In genomic region chr9:89484475-89485404, GRCh38 we compare ENCODE assay signal across 1 cellular context.
TF ChIP-seq lines count a peak whose summit lies in the region.

No MANE protein-coding gene starts in this region.

TF ChIP-seq in WTC11, 78 proteins besides CTCF, POLR2A, EP300 and RAD21 (continued from another document):
- TF ChIP-seq NFYB (CRISPR knock-in tag; conservative IDR thresholded peaks at IDR 0.05; ENCODE audit: low read depth): no peak
- no peak for TF ChIP-seq NR3C1 (CRISPR knock-in tag; conservative IDR thresholded peaks at IDR 0.05; ENCODE audit: low read depth)
- no peak for TF ChIP-seq RELA (CRISPR knock-in tag; IDR thresholded peaks at IDR 0.05; ENCODE audit: borderline replicate concordance)
- no peak for TF ChIP-seq PREB (CRISPR knock-in tag; IDR thresholded peaks at IDR 0.05; ENCODE audit: borderline replicate concordance)
